8 cellular contexts compared by ENCODE assay signal in genomic region chr9:89606567-89607311, GRCh38. TPM values are rescaled to one million over a fixed set of nuclear protein-coding genes. Genes with fewer than 3 reads are reported as not detected.
DNase-seq lines count a peak whose midpoint lies in the region; ATAC-seq, FAIRE-seq and TF ChIP-seq lines count a peak whose summit lies in the region.

No MANE protein-coding gene starts in this region.

- H3K4me3 Mint-ChIP-seq in activated naive CD4-positive, alpha-beta T cell treated with anti-CD3 and anti-CD28 coated beads, Interleukin-2, amount 10 ng/mL, durations not matched to agents 7 days and 5 days = peak overlapping the region; percentile 80

- H3K27ac ChIP-seq in cardiac muscle cell (peak overlapping the region; percentile 77), neutrophil (peak overlapping the region; percentile 88)

- H3K4me3 ChIP-seq in cardiac muscle cell (peak overlapping the region; percentile 93), neutrophil (ENCODE audit: low read depth in 1 of 2, low read length in 1 of 2) (peak overlapping the region; percentile 89 to 90)

- DNase-seq in EL = peak; percentile 21
- peak; percentile 69 for DNase-seq in NCI-H2171 (lab: John Stamatoyannopoulos, UW)
- DNase-seq in activated naive CD4-positive, alpha-beta T cell treated with anti-CD3 and anti-CD28 coated beads, Interleukin-2, amount 10 ng/mL, durations not matched to agents 7 days and 5 days = peak; percentile 39
- DNase-seq in cardiac muscle cell (ENCODE audit: low read depth in 1 of 2, low spot score in 1 of 2) = peak; percentile 43 to 74
- peak; percentile 46 for DNase-seq in urothelium cell line (ENCODE audit: low spot score)
- DNase-seq in activated CD4-positive, CD25-positive, alpha-beta regulatory T cell treated with anti-CD3 and anti-CD28 coated beads, Interleukin-2, amount 50 U/mL, for 72 hours = no peak

- H3K36me3 Mint-ChIP-seq in activated naive CD4-positive, alpha-beta T cell treated with anti-CD3 and anti-CD28 coated beads, Interleukin-2, amount 10 ng/mL, durations not matched to agents 7 days and 5 days = no peaks in the 10 kb centered on the region

- H3K27me3 Mint-ChIP-seq in activated naive CD4-positive, alpha-beta T cell treated with anti-CD3 and anti-CD28 coated beads, Interleukin-2, amount 10 ng/mL, durations not matched to agents 7 days and 5 days = peaks cover 84% of the 10 kb centered on the region

- FAIRE-seq in urothelium cell line (lab: Jason Lieb, UNC) = no peak

- H3K27me3 ChIP-seq in cardiac muscle cell (no peaks in the 10 kb centered on the region), neutrophil (no peaks in the 10 kb centered on the region)

- H3K9me3 Mint-ChIP-seq in activated naive CD4-positive, alpha-beta T cell treated with anti-CD3 and anti-CD28 coated beads, Interleukin-2, amount 10 ng/mL, durations not matched to agents 7 days and 5 days = no peaks in the 10 kb centered on the region

- no peak for ATAC-seq in HG02973 (IDR thresholded peaks at IDR 0.05; ENCODE audit: unreplicated experiment)

- H3K4me1 Mint-ChIP-seq in activated naive CD4-positive, alpha-beta T cell treated with anti-CD3 and anti-CD28 coated beads, Interleukin-2, amount 10 ng/mL, durations not matched to agents 7 days and 5 days = peaks cover 39% of the 10 kb centered on the region

- no peaks in the 10 kb centered on the region for H3K36me3 ChIP-seq in cardiac muscle cell
- H3K36me3 ChIP-seq in neutrophil = no peaks in the 10 kb centered on the region

- H3K9me3 ChIP-seq in cardiac muscle cell (ENCODE audit: low read depth) (no peaks in the 10 kb centered on the region), neutrophil (no peaks in the 10 kb centered on the region)

- H3K4me1 ChIP-seq in cardiac muscle cell (ENCODE audit: low read depth) (peaks cover 18% of the 10 kb centered on the region), neutrophil (ENCODE audit: control insufficient read depth in 1 of 2, insufficient read depth in 1 of 2, low read depth in 1 of 2, low read length in 1 of 2) (peaks cover 40 to 52% of the 10 kb centered on the region in 2 experiments)

- CTCF ChIA-PET in activated naive CD4-positive, alpha-beta T cell treated with anti-CD3 and anti-CD28 coated beads, Interleukin-2, amount 10 ng/mL, durations not matched to agents 7 days and 5 days (lab: Charles Lee) = interaction anchor here (1.6 to 2.0 kb wide), 4 partner anchors 54 to 496 kb away, joined by 3 to 6 read pairs (median 4); no protein-coding TSS in a partner anchor

- H3K27ac Mint-ChIP-seq in activated naive CD4-positive, alpha-beta T cell treated with anti-CD3 and anti-CD28 coated beads, Interleukin-2, amount 10 ng/mL, durations not matched to agents 7 days and 5 days = peak overlapping the region; percentile 28

- TF ChIP-seq CTCF in cardiac muscle cell (IDR thresholded peaks at IDR 0.05; ENCODE audit: low read depth, low read length) (no peak), neutrophil (IDR thresholded peaks at IDR 0.05) (no peak)

RNA-seq across cellular contexts. Expression of gene GADD45G, which starts 1.9 kb away (rescaled TPM):
- 32.7 and 34.6 TPM in 2 replicates for total RNA-seq in cardiac muscle cell
- 42.6 and 44.6 TPM in 2 replicates for polyA plus RNA-seq in cardiac muscle cell
